1 cellular context compared by ENCODE assay signal in the genomic region with DNA sequence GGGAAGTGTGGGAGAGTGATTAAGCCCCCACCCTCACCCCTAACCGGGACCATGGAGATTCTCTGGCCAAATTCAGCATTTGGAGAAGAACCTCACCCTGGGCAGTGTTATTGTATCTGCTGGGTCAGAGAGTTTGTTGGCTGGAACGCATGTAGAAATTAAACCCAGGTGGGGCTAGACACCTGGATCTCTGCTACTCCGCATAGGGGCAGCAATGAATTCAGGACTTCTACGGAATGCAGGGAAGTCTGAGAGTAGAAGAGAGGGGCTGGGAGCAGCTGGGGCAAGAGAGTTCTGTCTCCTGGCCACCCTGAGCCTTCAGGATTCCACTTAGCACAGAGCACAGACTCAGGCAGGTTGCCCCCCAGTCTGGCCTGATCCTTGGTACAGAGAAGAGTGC.
TF ChIP-seq lines count a peak whose summit lies in the region.

No MANE protein-coding gene starts in this region.

TF ChIP-seq in HepG2, 621 proteins besides CTCF, POLR2A, EP300 and RAD21:
- no peak for TF ChIP-seq ZBTB21 (CRISPR knock-in tag; IDR thresholded peaks at IDR 0.05)
TF ChIP-seq in HepG2: peak in this region for 0.
